In genomic region chr5:95619518-95620029, GRCh38 we compare ENCODE assay signal across 8 cellular contexts. TPM values are rescaled to one million over a fixed set of nuclear protein-coding genes. Genes with fewer than 3 reads are reported as not detected.
A peak's percentile ranks its signal among the peaks of the same experiment; 100 is the strongest.
DNase-seq lines count a peak whose midpoint lies in the region; ATAC-seq and TF ChIP-seq lines count a peak whose summit lies in the region.

No MANE protein-coding gene starts in this region.

- no peaks in the 10 kb centered on the region for H3K27me3 ChIP-seq in lower lobe of right lung (ENCODE audit: low read depth)
- H3K27me3 ChIP-seq in tibial artery: no peaks in the 10 kb centered on the region

- peak overlapping the region; percentile 67 for H3K27ac Mint-ChIP-seq in activated CD8-positive, alpha-beta memory T cell treated with anti-CD3 and anti-CD28 coated beads, Interleukin-2, amount 10 ng/mL, durations not matched to agents 7 days and 5 days
- peak overlapping the region in 1 of 5 experiments; percentile 39 for H3K27ac Mint-ChIP-seq in brain

- H3K36me3 ChIP-seq in lower lobe of right lung: no peaks in the 10 kb centered on the region
- no peaks in the 10 kb centered on the region for H3K36me3 ChIP-seq in tibial artery

- TF ChIP-seq CTCF in brain (conservative IDR thresholded peaks at IDR 0.05) (no peak), lower lobe of right lung (IDR thresholded peaks at IDR 0.05) (no peak), tibial artery (IDR thresholded peaks at IDR 0.05) (no peak)

- peaks cover 6% of the 10 kb centered on the region for H3K36me3 Mint-ChIP-seq in activated CD8-positive, alpha-beta memory T cell treated with anti-CD3 and anti-CD28 coated beads, Interleukin-2, amount 10 ng/mL, durations not matched to agents 7 days and 5 days
- no peaks in the 10 kb centered on the region for H3K36me3 Mint-ChIP-seq in brain

- H3K9me3 ChIP-seq in lower lobe of right lung (no peaks in the 10 kb centered on the region), tibial artery (no peaks in the 10 kb centered on the region)

- H3K27me3 Mint-ChIP-seq in activated CD8-positive, alpha-beta memory T cell treated with anti-CD3 and anti-CD28 coated beads, Interleukin-2, amount 10 ng/mL, durations not matched to agents 7 days and 5 days: peaks cover 14% of the 10 kb centered on the region
- H3K27me3 Mint-ChIP-seq in brain: peaks cover 57% of the 10 kb centered on the region

- no peak for ATAC-seq in activated CD8-positive, alpha-beta memory T cell treated with anti-CD3 and anti-CD28 coated beads, Interleukin-2, amount 10 ng/mL, durations not matched to agents 7 days and 5 days
- ATAC-seq in lower lobe of right lung (peak; percentile 4 to 23), GM21576 (IDR thresholded peaks at IDR 0.05; ENCODE audit: unreplicated experiment) (no peak), GM21360 (IDR thresholded peaks at IDR 0.05; ENCODE audit: unreplicated experiment) (no peak)

- intact Hi-C loops in lower lobe of right lung (cut with DNase I): no loop called here
- intact Hi-C loops in tibial artery (cut with DNase I; ENCODE audit: low total_unique reads): no loop called here

- no peak for DNase-seq in activated CD8-positive, alpha-beta memory T cell treated with anti-CD3 and anti-CD28 coated beads, Interleukin-2, amount 10 ng/mL, durations not matched to agents 7 days and 5 days
- DNase-seq in activated CD8-positive, alpha-beta memory T cell treated with anti-CD3 and anti-CD28 coated beads, Interleukin-2, amount 50 U/mL, for 48 hours: no peak
- DNase-seq in lower lobe of right lung (no peak), tibial artery (no peak), NCI-H2171 (lab: John Stamatoyannopoulos, UW) (no peak)

- peak overlapping the region; percentile 70 for H3K4me3 ChIP-seq in lower lobe of right lung
- H3K4me3 ChIP-seq in tibial artery: peak overlapping the region; percentile 57 to 66

- CTCF ChIA-PET in activated CD8-positive, alpha-beta memory T cell treated with anti-CD3 and anti-CD28 coated beads, Interleukin-2, amount 10 ng/mL, durations not matched to agents 7 days and 5 days (lab: Charles Lee): no interaction called here

- no peak overlapping the region for H3K27ac ChIP-seq in lower lobe of right lung
- no peak overlapping the region for H3K27ac ChIP-seq in tibial artery

- peaks cover 39% of the 10 kb centered on the region for H3K4me1 Mint-ChIP-seq in activated CD8-positive, alpha-beta memory T cell treated with anti-CD3 and anti-CD28 coated beads, Interleukin-2, amount 10 ng/mL, durations not matched to agents 7 days and 5 days
- H3K4me1 Mint-ChIP-seq in brain: peaks cover 18% of the 10 kb centered on the region

- no peaks in the 10 kb centered on the region for H3K9me3 Mint-ChIP-seq in activated CD8-positive, alpha-beta memory T cell treated with anti-CD3 and anti-CD28 coated beads, Interleukin-2, amount 10 ng/mL, durations not matched to agents 7 days and 5 days (ENCODE audit: low read depth)
- H3K9me3 Mint-ChIP-seq in brain: peaks cover 2 to 5% (median 4%) of the 10 kb centered on the region in 5 experiments

- H3K4me3 Mint-ChIP-seq in activated CD8-positive, alpha-beta memory T cell treated with anti-CD3 and anti-CD28 coated beads, Interleukin-2, amount 10 ng/mL, durations not matched to agents 7 days and 5 days: peak overlapping the region; percentile 80
- H3K4me3 Mint-ChIP-seq in brain: peak overlapping the region; percentile 83 to 91 (median 86)

- peaks cover 23% of the 10 kb centered on the region for H3K4me1 ChIP-seq in lower lobe of right lung
- peaks cover 0 to 19% (median 14%) of the 10 kb centered on the region in 4 donors for H3K4me1 ChIP-seq in tibial artery

RNA-seq across cellular contexts. Expression of gene GPR150, which starts 0.3 kb away (rescaled TPM):
- total RNA-seq in activated CD8-positive, alpha-beta memory T cell treated with anti-CD3 and anti-CD28 coated beads, Interleukin-2, amount 10 ng/mL, durations not matched to agents 7 days and 5 days: under 1 TPM; 0.28 to 0.58 TPM
- 1.4 TPM for polyA plus RNA-seq in brain (ENCODE audit: insufficient read depth, low read depth, low replicate concordance)
- 0.18 TPM for total RNA-seq in lower lobe of right lung

RNA-seq across cellular contexts. Expression of gene RFESD, which starts 27.0 kb away (rescaled TPM):
- total RNA-seq in activated CD8-positive, alpha-beta memory T cell treated with anti-CD3 and anti-CD28 coated beads, Interleukin-2, amount 10 ng/mL, durations not matched to agents 7 days and 5 days: 1 to 10 TPM; 3.0 to 3.3 TPM
- 4.2 TPM for polyA plus RNA-seq in brain (ENCODE audit: insufficient read depth, low read depth, low replicate concordance)
- total RNA-seq in lower lobe of right lung: 1.7 TPM

Comparison
In these comparisons a context has a peak if more than half of its experiments do, and no peak if none do; other contexts are left out.
1. ATAC-seq: peak in lower lobe of right lung (2 of 2); none in activated CD8-positive, alpha-beta memory T cell treated with anti-CD3 and anti-CD28 coated beads, Interleukin-2, amount 10 ng/mL, durations not matched to agents 7 days and 5 days (single experiment), GM21576 (single experiment) and GM21360 (single experiment).